8 cellular contexts compared by ENCODE assay signal in genomic region chr3:11718582-11719405, GRCh38.
A peak's percentile ranks its signal among the peaks of the same experiment; 100 is the strongest.
DNase-seq lines count a peak whose midpoint lies in the region; ATAC-seq and TF ChIP-seq lines count a peak whose summit lies in the region.

No MANE protein-coding gene starts in this region.

- peak overlapping the region; percentile 91 for H3K4me3 Mint-ChIP-seq in activated CD4-positive, alpha-beta T cell treated with anti-CD3 and anti-CD28 coated beads for 36 hours

- CTCF ChIA-PET in activated CD4-positive, alpha-beta T cell treated with anti-CD3 and anti-CD28 coated beads for 36 hours (lab: Charles Lee): interaction anchor here (0.6 kb wide), 1 partner anchor 244 kb away, joined by 4 read pairs; no protein-coding TSS in a partner anchor

- no peaks in the 10 kb centered on the region for H3K36me3 Mint-ChIP-seq in activated CD4-positive, alpha-beta T cell treated with anti-CD3 and anti-CD28 coated beads for 36 hours (ENCODE audit: low read depth)

- H3K4me3 ChIP-seq in lower leg skin (ENCODE audit: low read depth, poor library complexity, severe bottlenecking): peak overlapping the region; percentile 84

- intact Hi-C loops in activated CD4-positive, alpha-beta T cell treated with anti-CD3 and anti-CD28 coated beads for 36 hours (cut with DNase I, micrococcal nuclease): loop anchor here (1.0 to 5.0 kb wide), 6 partner anchors 75 to 446 kb away; partner anchors contain the start of genes VGLL4 (in 2 of the 2), ATG7 (in 1 of the 2) and TAMM41 (in 1 of the 2)
- intact Hi-C loops in lower leg skin (cut with DNase I; ENCODE audit: low total_unique reads): no loop called here

- POLR2A ChIA-PET in activated CD4-positive, alpha-beta T cell treated with anti-CD3 and anti-CD28 coated beads for 36 hours (lab: Charles Lee): no interaction called here

- peaks cover 21% of the 10 kb centered on the region for H3K4me1 Mint-ChIP-seq in activated CD4-positive, alpha-beta T cell treated with anti-CD3 and anti-CD28 coated beads for 36 hours

- peak; percentile 67 for DNase-seq in G401 (ENCODE audit: low spot score)
- peak; percentile 57 for DNase-seq in KBM-7
- DNase-seq in activated CD4-positive, alpha-beta T cell treated with anti-CD3 and anti-CD28 coated beads for 36 hours: peak; percentile 77
- DNase-seq in dermis blood vessel endothelial cell: peak; percentile 66
- peak; percentile 58 to 89 for DNase-seq in lower leg skin (ENCODE audit: low spot score in 2 of 2)
- DNase-seq in stimulated activated CD4-positive, alpha-beta T cell treated with anti-CD3 and anti-CD28 coated beads, Interleukin-4, amount 100 ng/mL, for 4 hours: peak; percentile 43 to 62
- DNase-seq in NCI-H1930 (lab: John Stamatoyannopoulos, UW): no peak

- H3K27ac Mint-ChIP-seq in activated CD4-positive, alpha-beta T cell treated with anti-CD3 and anti-CD28 coated beads for 36 hours: peak overlapping the region; percentile 89

- no peak for TF ChIP-seq CTCF in lower leg skin (IDR thresholded peaks at IDR 0.05)

- peaks cover 11% of the 10 kb centered on the region for H3K27me3 Mint-ChIP-seq in activated CD4-positive, alpha-beta T cell treated with anti-CD3 and anti-CD28 coated beads for 36 hours

- no peak for TF ChIP-seq POLR2A in lower leg skin (IDR thresholded peaks at IDR 0.05)

- no peaks in the 10 kb centered on the region for H3K9me3 Mint-ChIP-seq in activated CD4-positive, alpha-beta T cell treated with anti-CD3 and anti-CD28 coated beads for 36 hours (ENCODE audit: low read depth)

- 1% methylated on average over 19 to 36 of the region's 44 CpGs for WGBS in lower leg skin, 2 donors

- ATAC-seq in GM21723 (IDR thresholded peaks at IDR 0.05; ENCODE audit: unreplicated experiment): peak; percentile 31
- ATAC-seq in activated CD4-positive, alpha-beta T cell treated with anti-CD3 and anti-CD28 coated beads for 36 hours: peak; percentile 63

- in situ Hi-C loops in G401 (cut with HindIII; ENCODE audit: low sequenced_read_pairs): loop anchor here (5.0 kb wide), 1 partner anchor 96 kb away; no protein-coding TSS in a partner anchor
- in situ Hi-C loops in KBM-7 (cut with MboI; ENCODE audit: low pct_unique_long_range_greater_than_20kb, low sequenced_read_pairs): no loop called here

Comparison
In these comparisons a context has a peak if more than half of its experiments do, and no peak if none do; other contexts are left out.
1. DNase-seq: peak in G401 (single experiment), KBM-7 (single experiment), activated CD4-positive, alpha-beta T cell treated with anti-CD3 and anti-CD28 coated beads for 36 hours (single experiment), dermis blood vessel endothelial cell (single experiment), lower leg skin (2 of 2) and stimulated activated CD4-positive, alpha-beta T cell treated with anti-CD3 and anti-CD28 coated beads, Interleukin-4, amount 100 ng/mL, for 4 hours (2 of 2); none in NCI-H1930 (0 of 2).